In genomic region chr10:95397747-95398146, GRCh38 we compare ENCODE assay signal across 22 cellular contexts.
DNase-seq lines count a peak whose midpoint lies in the region; ATAC-seq and TF ChIP-seq lines count a peak whose summit lies in the region.
"Had no signal": no experiment of that assay in that cellular context is flagged by ENCODE, and none has a peak within 500 bp of the region (broad histone marks: within the 10 kb centered on the region; RNA-seq: fewer than 3 reads in every experiment).

No MANE protein-coding gene starts in this region.

- peak overlapping the region; percentile 38 for H3K27ac ChIP-seq in right cardiac atrium (ENCODE audit: low read length)
- H3K27ac ChIP-seq in gastroesophageal sphincter, result peak overlapping the region; percentile 39 to 97 (median 82)
- H3K27ac ChIP-seq: SJCRH30 had no signal

- H3K9me3 Mint-ChIP-seq in activated T-cell treated with anti-CD3 and anti-CD28 coated beads, Interleukin-2, amount 50 U/mL, for 4 hours, result no peaks in the 10 kb centered on the region
- H3K9me3 Mint-ChIP-seq: CD4-positive, CD25-positive, alpha-beta regulatory T cell; central memory CD8-positive, alpha-beta T cell had no signal

- ATAC-seq in right cardiac atrium (no peak), left ventricle myocardium superior (no peak), gastroesophageal sphincter (no peak), GM19452 (IDR thresholded peaks at IDR 0.05; ENCODE audit: unreplicated experiment) (no peak)
- ATAC-seq in activated T-cell treated with anti-CD3 and anti-CD28 coated beads, Interleukin-2, amount 50 U/mL, for 4 hours, result no peak
- ATAC-seq: naive thymus-derived CD8-positive, alpha-beta T cell had no signal

- H3K27me3 ChIP-seq in right cardiac atrium (ENCODE audit: control insufficient read depth, insufficient read depth), result no peaks in the 10 kb centered on the region
- H3K27me3 ChIP-seq in gastroesophageal sphincter, result no peaks in the 10 kb centered on the region
- H3K27me3 ChIP-seq: SJCRH30 had no signal

- H3K4me1 ChIP-seq in right cardiac atrium (ENCODE audit: control insufficient read depth, insufficient read depth, low read length) (peaks cover 24% of the 10 kb centered on the region), gastroesophageal sphincter (peaks cover 2 to 100% (median 22%) of the 10 kb centered on the region in 3 donors)
- H3K4me1 ChIP-seq: SJCRH30 had no signal

- 36% methylated on average over 3 of the region's 3 CpGs for WGBS in right cardiac atrium
- 28 to 53% methylated on average over 3 of the region's 3 CpGs for WGBS in gastroesophageal sphincter (ENCODE audit: low coverage in 1 of 2), 2 donors

- H3K36me3 ChIP-seq in gastroesophageal sphincter, result peaks cover 5 to 97% of the 10 kb centered on the region in 2 donors
- H3K36me3 ChIP-seq: SJCRH30 had no signal

- TF ChIP-seq CTCF in gastroesophageal sphincter (IDR thresholded peaks at IDR 0.05), result no peak

- no peaks in the 10 kb centered on the region for H3K4me1 Mint-ChIP-seq in activated T-cell treated with anti-CD3 and anti-CD28 coated beads, Interleukin-2, amount 50 U/mL, for 4 hours (ENCODE audit: low read depth)
- H3K4me1 Mint-ChIP-seq: CD4-positive, CD25-positive, alpha-beta regulatory T cell; central memory CD8-positive, alpha-beta T cell had no signal

- no peak for TF ChIP-seq EP300 in gastroesophageal sphincter (IDR thresholded peaks at IDR 0.05)

- TF ChIP-seq POLR2A in gastroesophageal sphincter (IDR thresholded peaks at IDR 0.05), result no peak

- H3K36me3 Mint-ChIP-seq in activated T-cell treated with anti-CD3 and anti-CD28 coated beads, Interleukin-2, amount 50 U/mL, for 4 hours (ENCODE audit: insufficient read depth), result no peaks in the 10 kb centered on the region
- H3K36me3 Mint-ChIP-seq: CD4-positive, CD25-positive, alpha-beta regulatory T cell had no signal

- H3K9me3 ChIP-seq in right cardiac atrium (ENCODE audit: control insufficient read depth, low read length), result no peaks in the 10 kb centered on the region
- H3K9me3 ChIP-seq in gastroesophageal sphincter, result no peaks in the 10 kb centered on the region
- H3K9me3 ChIP-seq: SJCRH30 had no signal

- H3K4me3 Mint-ChIP-seq in activated T-cell treated with anti-CD3 and anti-CD28 coated beads, Interleukin-2, amount 50 U/mL, for 4 hours, result no peak overlapping the region
- H3K4me3 Mint-ChIP-seq: CD4-positive, CD25-positive, alpha-beta regulatory T cell; central memory CD8-positive, alpha-beta T cell; naive thymus-derived CD8-positive, alpha-beta T cell had no signal

- no peak for DNase-seq in right cardiac atrium
- DNase-seq in left ventricle myocardium superior, result no peak
- peak; percentile 64 for DNase-seq in SKM-1 treated with dmso at 0.1 percent for 144 hours (lab: John Stamatoyannopoulos, UW; ENCODE audit: unreplicated experiment)
- no peak for DNase-seq in medulla oblongata (ENCODE audit: extremely low spot score)
- DNase-seq in A172 (ENCODE audit: low spot score), result no peak
- no peak for DNase-seq in activated T-cell treated with anti-CD3 and anti-CD28 coated beads, Interleukin-2, amount 50 U/mL, for 4 hours
- DNase-seq: activated CD4-positive, alpha-beta T cell treated with anti-CD3 and anti-CD28 coated beads for 1 hour; activated effector memory CD4-positive, alpha-beta T cell treated with anti-CD3 and anti-CD28 coated beads, Interleukin-2, amount 50 U/mL, for 16 hours; CD4-positive, CD25-positive, alpha-beta regulatory T cell; effector memory CD4-positive, alpha-beta T cell; IMR-90; mammary epithelial cell; naive thymus-derived CD8-positive, alpha-beta T cell; NCI-H1092; NCI-H2081 treated with DMSO at 0.1 percent for 48 hours; NCI-H510A; SJCRH30; stimulated activated CD4-positive, alpha-beta T cell treated with anti-CD3 and anti-CD28 coated beads, Interleukin-4, amount 100 ng/mL, for 4 hours had no signal

- no peaks in the 10 kb centered on the region for H3K27me3 Mint-ChIP-seq in activated T-cell treated with anti-CD3 and anti-CD28 coated beads, Interleukin-2, amount 50 U/mL, for 4 hours (ENCODE audit: low read depth)
- H3K27me3 Mint-ChIP-seq: CD4-positive, CD25-positive, alpha-beta regulatory T cell; central memory CD8-positive, alpha-beta T cell had no signal

- H3K4me3 ChIP-seq in right cardiac atrium (ENCODE audit: low read length), result no peak overlapping the region
- H3K4me3 ChIP-seq in gastroesophageal sphincter, result no peak overlapping the region
- H3K4me3 ChIP-seq: SJCRH30, smooth muscle cell had no signal

- intact Hi-C loops in right cardiac atrium (cut with DNase I) (no loop called here), left ventricle myocardium superior (cut with micrococcal nuclease) (no loop called here)
